In genomic region chr1:83781667-83782066, GRCh38 we compare ENCODE assay signal across 28 cellular contexts.
"Had no signal": no experiment of that assay in that cellular context is flagged by ENCODE, and none has a peak within 500 bp of the region (broad histone marks: within the 10 kb centered on the region; RNA-seq: fewer than 3 reads in every experiment).

No MANE protein-coding gene starts in this region.

- FAIRE-seq: colon, endometrium, endothelial cell of umbilical vein, frontal cortex had no signal

- ATAC-seq: effector memory CD8-positive, alpha-beta T cell; esophagus mucosa; foreskin keratinocyte; gastrocnemius medialis; gastroesophageal sphincter; heart left ventricle; heart right ventricle had no signal

- H3K4me3 ChIP-seq: colonic mucosa, coronary artery, dorsolateral prefrontal cortex, esophagus muscularis mucosa, esophagus squamous epithelium, gastrocnemius medialis, gastroesophageal sphincter, heart left ventricle, heart right ventricle had no signal

- DNase-seq: colonic mucosa; cortex of kidney; dermis blood vessel endothelial cell; dorsolateral prefrontal cortex; effector CD4-positive, alpha-beta T cell; effector CD8-positive, alpha-beta T cell; effector memory CD4-positive, alpha-beta T cell; effector memory CD8-positive, alpha-beta T cell; endodermal cell; erythroblast; esophagus squamous epithelium; foreskin fibroblast; foreskin keratinocyte; foreskin melanocyte; gastrocnemius medialis; glutamatergic neuron; head of caudate nucleus; heart left ventricle; heart right ventricle had no signal

- H3K9me3 ChIP-seq: colonic mucosa, gastrocnemius medialis had no signal

- H3K27ac ChIP-seq: colonic mucosa, coronary artery, dorsolateral prefrontal cortex, epithelial cell of prostate, esophagus muscularis mucosa, esophagus squamous epithelium, foreskin keratinocyte, gastrocnemius medialis, gastroesophageal sphincter, heart left ventricle, heart right ventricle had no signal

- H3K36me3 ChIP-seq: colonic mucosa, esophagus muscularis mucosa, esophagus squamous epithelium, gastrocnemius medialis, gastroesophageal sphincter, heart left ventricle, heart right ventricle had no signal

- H3K27me3 ChIP-seq: colonic mucosa, esophagus muscularis mucosa, esophagus squamous epithelium, foreskin keratinocyte, gastrocnemius medialis, gastroesophageal sphincter, heart left ventricle, heart right ventricle had no signal

- H3K4me1 ChIP-seq: colonic mucosa, esophagus muscularis mucosa, esophagus squamous epithelium, foreskin keratinocyte, gastrocnemius medialis, gastroesophageal sphincter, heart left ventricle, heart right ventricle had no signal
